Comparison of ENCODE assay signal across 8 cellular contexts in the genomic region with DNA sequence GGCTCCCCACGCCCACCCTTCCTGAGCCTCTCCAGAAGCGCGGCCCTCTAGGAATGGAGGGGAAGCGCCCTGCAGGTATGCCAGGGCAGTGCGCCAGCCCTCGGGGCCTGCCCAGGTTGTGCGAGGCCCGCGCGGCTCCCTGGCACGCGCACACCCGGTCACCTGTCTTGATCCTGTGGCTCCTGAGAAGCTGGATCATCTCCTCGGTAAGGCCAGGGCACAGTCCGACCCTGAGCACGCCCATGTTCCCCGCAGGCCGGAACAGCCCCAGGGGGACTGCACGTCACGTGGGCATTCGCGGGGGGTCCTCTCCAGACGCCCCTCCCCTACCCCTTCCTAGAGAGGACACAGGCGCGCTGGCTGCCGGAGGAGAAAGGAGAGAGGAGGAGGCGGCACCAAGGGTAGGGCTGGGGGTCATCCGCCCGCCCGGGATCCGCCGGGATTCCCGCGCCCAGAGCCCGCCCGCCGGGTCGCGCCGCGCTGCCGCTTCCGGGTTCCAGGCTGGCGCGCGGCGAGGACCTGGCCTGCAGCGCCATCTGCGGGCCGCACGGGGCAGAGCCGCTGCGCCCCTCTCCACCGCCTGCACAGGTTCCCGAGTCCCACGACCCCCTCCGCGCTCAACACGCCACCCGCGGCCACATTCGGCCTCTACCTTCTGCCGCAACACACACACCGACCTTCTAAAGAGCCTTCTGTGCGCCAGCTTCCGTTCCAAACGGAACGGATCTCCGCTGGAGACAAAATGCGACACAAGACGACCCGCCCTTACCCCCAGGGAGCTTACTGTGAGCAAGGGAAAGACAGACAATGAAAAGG. TPM values are rescaled to one million over a fixed set of nuclear protein-coding genes. Genes with fewer than 3 reads are reported as not detected.
DNase-seq lines count a peak whose midpoint lies in the region; ATAC-seq and TF ChIP-seq lines count a peak whose summit lies in the region.

Gene RAD51D (minus strand): TSS at position 491 of the 816 bp plus-strand sequence. CDS start 247 bp downstream, at position 244.

- peak within 1 kb of the TSS; percentile 87 for H3K4me3 Mint-ChIP-seq in nephron progenitor cell
- peak within 1 kb of the TSS; percentile 90 to 98 for H3K4me3 Mint-ChIP-seq in stimulated activated naive CD8-positive, alpha-beta T cell treated with anti-CD3 and anti-CD28 coated beads, Interleukin-15, amount 100 ng/mL, for 72 hours

- in situ Hi-C loops in GM23248 (cut with MboI), result loop anchor here (25.0 kb wide), 2 partner anchors 582 to 707 kb away; no protein-coding TSS in a partner anchor

- DNase-seq in DMS53 treated with DMSO at 0.1 percent for 48 hours (lab: John Stamatoyannopoulos, UW; ENCODE audit: unreplicated experiment), result peak; percentile 42
- DNase-seq in GM23248, result peak; percentile 86
- peak; percentile 81 for DNase-seq in LoVo (ENCODE audit: low spot score)
- DNase-seq in activated effector memory CD4-positive, alpha-beta T cell treated with Interleukin-2 at 50 U/mL for 16 hours, result peak; percentile 70
- peak; percentile 61 for DNase-seq in fibroblast of villous mesenchyme (ENCODE audit: low read depth)
- peak; percentile 86 for DNase-seq in nephron progenitor cell
- DNase-seq in stimulated activated naive CD8-positive, alpha-beta T cell treated with anti-CD3 and anti-CD28 coated beads, Interleukin-15, amount 100 ng/mL, for 72 hours, result peak; percentile 85 to 86

- 1% methylated on average over 52 to 53 of the region's 72 CpGs for WGBS in GM23248 (ENCODE audit: low coverage in 1 of 2, low lambda C conversion rate in 2 of 2, missing lambda C conversion rate in 2 of 2), 2 experiments

- H3K4me3 ChIP-seq in GM23248, result peak within 1 kb of the TSS; percentile 92
- H3K4me3 ChIP-seq in fibroblast of villous mesenchyme (ENCODE audit: low read depth, low read length), result peak within 1 kb of the TSS; percentile 86

- H4K20me1 ChIP-seq in GM23248 (ENCODE audit: insufficient read depth), result no peaks in the 10 kb centered on the region

- ATAC-seq in stimulated activated naive CD8-positive, alpha-beta T cell treated with anti-CD3 and anti-CD28 coated beads, Interleukin-15, amount 100 ng/mL, for 72 hours, result peak; percentile 91

- peaks cover 34% of the 10 kb centered on the region for H3K27me3 Mint-ChIP-seq in nephron progenitor cell (ENCODE audit: low read depth, poor library complexity)
- no peaks in the 10 kb centered on the region for H3K27me3 Mint-ChIP-seq in stimulated activated naive CD8-positive, alpha-beta T cell treated with anti-CD3 and anti-CD28 coated beads, Interleukin-15, amount 100 ng/mL, for 72 hours

- no peaks in the 10 kb centered on the region for H3K9me2 ChIP-seq in GM23248 (ENCODE audit: insufficient read depth)

- no peaks in the 10 kb centered on the region for H3K9me3 ChIP-seq in GM23248 (ENCODE audit: low read depth)

- peaks cover 8% of the 10 kb centered on the region for H3K4me1 ChIP-seq in GM23248 (ENCODE audit: insufficient read depth)

- peaks cover 14% of the 10 kb centered on the region for H3K4me1 Mint-ChIP-seq in nephron progenitor cell
- peaks cover 43% of the 10 kb centered on the region for H3K4me1 Mint-ChIP-seq in stimulated activated naive CD8-positive, alpha-beta T cell treated with anti-CD3 and anti-CD28 coated beads, Interleukin-15, amount 100 ng/mL, for 72 hours

- H3K9ac ChIP-seq in GM23248, result peak within 1 kb of the TSS; percentile 86

- H3K27ac Mint-ChIP-seq in nephron progenitor cell, result no peak within 1 kb of the TSS
- H3K27ac Mint-ChIP-seq in stimulated activated naive CD8-positive, alpha-beta T cell treated with anti-CD3 and anti-CD28 coated beads, Interleukin-15, amount 100 ng/mL, for 72 hours, result peak within 1 kb of the TSS; percentile 97 to 98

- TF ChIP-seq POLR2A in Raji (IDR thresholded peaks at IDR 0.05; ENCODE audit: insufficient read depth, low read depth, low read length), result peak; percentile 56

- peaks cover 20% of the 10 kb centered on the region for H3K79me2 ChIP-seq in GM23248 (ENCODE audit: insufficient read depth)

- 0 out of 2 replicates have a peak, but pooled peaks cover 3% of the 10 kb centered on the region for H3F3A ChIP-seq in GM23248 (ENCODE audit: insufficient read depth)

- no peaks in the 10 kb centered on the region for H3K36me3 ChIP-seq in GM23248 (ENCODE audit: low read depth)

- peaks cover 16% of the 10 kb centered on the region for H3K36me3 Mint-ChIP-seq in nephron progenitor cell (ENCODE audit: low read depth)

- no peaks in the 10 kb centered on the region for H3K9me3 Mint-ChIP-seq in nephron progenitor cell
- H3K9me3 Mint-ChIP-seq in stimulated activated naive CD8-positive, alpha-beta T cell treated with anti-CD3 and anti-CD28 coated beads, Interleukin-15, amount 100 ng/mL, for 72 hours, result no peaks in the 10 kb centered on the region

- no peaks in the 10 kb centered on the region for H3K27me3 ChIP-seq in GM23248 (replicated peaks; ENCODE audit: insufficient read depth)

- H3K4me2 ChIP-seq in GM23248 (ENCODE audit: unreplicated experiment), result peak within 1 kb of the TSS; percentile 99

- no peak within 1 kb of the TSS for H3K27ac ChIP-seq in GM23248

- peak; percentile 75 for TF ChIP-seq CTCF in fibroblast of villous mesenchyme (IDR thresholded peaks at IDR 0.05; ENCODE audit: insufficient read depth, low read depth, low read length)
- peak; percentile 80 for TF ChIP-seq CTCF in nephron progenitor cell (IDR thresholded peaks at IDR 0.05)

- H2AFZ ChIP-seq in GM23248, result peak within 1 kb of the TSS; percentile 98

RNA-seq across cellular contexts. Expression of gene RAD51D, which starts in this region (rescaled TPM):
- 2.8 and 9.9 TPM in 2 replicates for total RNA-seq in GM23248 (2014; rRNA removed; shearing (Covaris generic))
- 7.7 and 8.0 TPM in 2 replicates for polyA plus RNA-seq in GM23248 (2016; fragmentation: Nextera tagmentation; extraction: Ambion mirVana)
- 8.6 and 12.6 TPM in 2 replicates for total RNA-seq in fibroblast of villous mesenchyme
